Comparison of ENCODE assay signal across 7 cellular contexts in genomic region chr9:74777136-74777879, GRCh38.
DNase-seq lines count a peak whose midpoint lies in the region; ATAC-seq, FAIRE-seq and TF ChIP-seq lines count a peak whose summit lies in the region.

No MANE protein-coding gene starts in this region.

- H3K79me2 ChIP-seq in HepG2 (ENCODE audit: insufficient read depth, low read length), result no peaks in the 10 kb centered on the region

- TF ChIP-seq EP300 in HepG2 (IDR thresholded peaks at IDR 0.05; ENCODE audit: low read depth in 2 of 2, low read length in 2 of 2) (no peak), HepG2 (CRISPR knock-in tag; IDR thresholded peaks at IDR 0.05; ENCODE audit: borderline replicate concordance) (no peak)

- peak overlapping the region; percentile 74 for H2AFZ ChIP-seq in HepG2 (ENCODE audit: low read length)

- peak; percentile 71 for FAIRE-seq in HepG2 (lab: Jason Lieb, UNC)

- intact Hi-C loops in activated CD4-positive, alpha-beta T cell treated with anti-CD3 and anti-CD28 coated beads for 36 hours (cut with DNase I, micrococcal nuclease), result loop anchor here in 1 of 2 experiments (1.0 kb wide), 2 partner anchors 175 to 225 kb away; partner anchors contain the start of gene C9orf40
- intact Hi-C loops in HepG2 (cut with micrococcal nuclease; ENCODE audit: unreplicated experiment), result loop anchor here (2.0 kb wide), 1 partner anchor 175 kb away; the partner anchor contains the start of gene C9orf40

- TF ChIP-seq RAD21 in HepG2 (CRISPR knock-in tag; IDR thresholded peaks at IDR 0.05), result peak; percentile 43; the same call in 1 of the 2 replicates

- no peak overlapping the region for H3K27ac Mint-ChIP-seq in activated CD4-positive, alpha-beta T cell treated with anti-CD3 and anti-CD28 coated beads for 36 hours

- H3K4me2 ChIP-seq in HepG2 (ENCODE audit: low read depth, low read length), result peak overlapping the region; percentile 50

- TF ChIP-seq POLR2A in HepG2 (IDR thresholded peaks at IDR 0.05; ENCODE audit: insufficient read depth in 1 of 2, low read depth in 2 of 2, low read length in 2 of 2), result no peak

- in situ Hi-C loops in HepG2 (cut with HindIII; ENCODE audit: extremely low pct_ligation_motif_present, low pct_unique_long_range_greater_than_20kb), result loop anchor here (5.0 to 10.0 kb wide), 2 partner anchors 167 to 225 kb away; no protein-coding TSS in a partner anchor

- peak; percentile 57 for ATAC-seq in activated CD4-positive, alpha-beta T cell treated with anti-CD3 and anti-CD28 coated beads for 36 hours
- ATAC-seq in HepG2, result peak; percentile 84

- H3K27me3 ChIP-seq in H7 (ENCODE audit: control insufficient read depth, insufficient read depth, low read length), result no peaks in the 10 kb centered on the region
- H3K27me3 ChIP-seq in HepG2 (ENCODE audit: control insufficient read depth in 1 of 2, insufficient read depth in 2 of 2, low read length in 2 of 2), result no peaks in the 10 kb centered on the region

- no peaks in the 10 kb centered on the region for H3K36me3 Mint-ChIP-seq in activated CD4-positive, alpha-beta T cell treated with anti-CD3 and anti-CD28 coated beads for 36 hours (ENCODE audit: low read depth)

- H3K27ac ChIP-seq in HepG2 (ENCODE audit: extremely low read length, insufficient read depth, low read length), result peak overlapping the region; percentile 43

- CTCF ChIA-PET in activated CD4-positive, alpha-beta T cell treated with anti-CD3 and anti-CD28 coated beads for 36 hours (lab: Charles Lee), result interaction anchor here (0.6 to 10.1 kb wide), 21 partner anchors 10 to 309 kb away, joined by 3 to 160 read pairs (median 4); partner anchors contain the start of gene C9orf40
- CTCF ChIA-PET in HepG2 (lab: Yijun Ruan, JAX; ENCODE audit: low intra/inter-chr PET ratio, low total read pairs), result interaction anchor here (0.8 to 5.3 kb wide), 5 partner anchors 164 to 409 kb away, joined by 3 to 61 read pairs (median 4); no protein-coding TSS in a partner anchor

- H3K36me3 ChIP-seq in H7 (replicated peaks; ENCODE audit: control insufficient read depth, insufficient read depth, low read length) (no peaks in the 10 kb centered on the region), HepG2 (replicated peaks in 1 of 2; ENCODE audit: control insufficient read depth in 1 of 2, insufficient read depth in 2 of 2, low read length in 2 of 2) (no peaks in the 10 kb centered on the region)

- BruUV-seq in HepG2 (replicated peaks; lab: Mats Ljungman, UMichigan), result no TSS peak

- WGBS in HepG2 (ENCODE audit: low lambda C conversion rate), result 17% methylated on average over 8 of the region's 8 CpGs

- H3K9me3 Mint-ChIP-seq in activated CD4-positive, alpha-beta T cell treated with anti-CD3 and anti-CD28 coated beads for 36 hours (ENCODE audit: low read depth), result no peaks in the 10 kb centered on the region

- POLR2A ChIA-PET in activated CD4-positive, alpha-beta T cell treated with anti-CD3 and anti-CD28 coated beads for 36 hours (lab: Charles Lee), result no interaction called here
- POLR2A ChIA-PET in HepG2 (lab: Yijun Ruan, JAX), result interaction anchor here (1.2 to 1.9 kb wide), 3 partner anchors 225 to 310 kb away, joined by 6 to 14 read pairs (median 7); partner anchors contain the start of genes CARNMT1, NMRK1 and OSTF1

- H3K27me3 Mint-ChIP-seq in activated CD4-positive, alpha-beta T cell treated with anti-CD3 and anti-CD28 coated beads for 36 hours, result peaks cover 7% of the 10 kb centered on the region

- H4K20me1 ChIP-seq in HepG2 (ENCODE audit: insufficient read depth, low read length), result no peaks in the 10 kb centered on the region

- peaks cover 4% of the 10 kb centered on the region for H3K4me1 Mint-ChIP-seq in activated CD4-positive, alpha-beta T cell treated with anti-CD3 and anti-CD28 coated beads for 36 hours

- H3K4me3 Mint-ChIP-seq in activated CD4-positive, alpha-beta T cell treated with anti-CD3 and anti-CD28 coated beads for 36 hours, result no peak overlapping the region

- DNase-seq in GM12864 (ENCODE audit: low read depth), result peak; percentile 33
- peak; percentile 50 for DNase-seq in H7
- peak; percentile 16 for DNase-seq in NCI-H1092 treated with DMSO at 0.1 percent for 48 hours (lab: John Stamatoyannopoulos, UW)
- peak; percentile 85 for DNase-seq in activated CD4-positive, alpha-beta T cell treated with anti-CD3 and anti-CD28 coated beads for 36 hours
- DNase-seq in choroid plexus epithelial cell (ENCODE audit: low read depth), result peak; percentile 78
- peak; percentile 44 for DNase-seq in HepG2 (ENCODE audit: low spot score)
- DNase-seq in stimulated activated CD8-positive, alpha-beta memory T cell treated with anti-CD3 and anti-CD28 coated beads, Interleukin-12 subunit alpha, Interleukin-12 subunit beta, amount 100 ng/mL, for 4 hours (ENCODE audit: low read depth), result peak; percentile 14

- H3K9ac ChIP-seq in HepG2 (ENCODE audit: insufficient read depth, low read depth, low read length), result peak overlapping the region; percentile 12; the same call in 1 of the 2 replicates

- H3K4me1 ChIP-seq in HepG2 (ENCODE audit: insufficient read depth, low read length), result peaks cover 41% of the 10 kb centered on the region

- TF ChIP-seq CTCF in GM12864 (IDR thresholded peaks at IDR 0.05; ENCODE audit: low read depth, low read length, missing control alignments) (peak; percentile 66), choroid plexus epithelial cell (conservative IDR thresholded peaks at IDR 0.05; ENCODE audit: low read depth, low read length) (peak; percentile 82), HepG2 (CRISPR knock-in tag; IDR thresholded peaks at IDR 0.05) (peak; percentile 76)

- H3K9me3 ChIP-seq in HepG2 (ENCODE audit: low read length), result no peaks in the 10 kb centered on the region

- no peak overlapping the region for H3K4me3 ChIP-seq in GM12864 (ENCODE audit: low read depth, low read length)
- H3K4me3 ChIP-seq in H7 (ENCODE audit: insufficient read depth, low read depth, low read length), result no peak overlapping the region
- H3K4me3 ChIP-seq in choroid plexus epithelial cell (ENCODE audit: low read depth, low read length), result no peak overlapping the region
- H3K4me3 ChIP-seq in HepG2 (replicated peaks in 1 of 3; ENCODE audit: insufficient read depth in 1 of 3, low read depth in 2 of 3, low read length in 3 of 3), result peak overlapping the region in 1 of 3 experiments; percentile 32; a peak in 1 of 6 replicates

TF ChIP-seq in HepG2, 621 proteins besides CTCF, POLR2A, EP300 and RAD21 (continues in another document):
- TF ChIP-seq PATZ1 (CRISPR knock-in tag; IDR thresholded peaks at IDR 0.05) (0 out of 2 replicates have a peak, but pooled peaks have one; percentile 15), IRF2 (CRISPR knock-in tag; IDR thresholded peaks at IDR 0.05) (peak; percentile 12; the same call in 1 of the 2 replicates), STAG1 (CRISPR knock-in tag; IDR thresholded peaks at IDR 0.05) (peak; percentile 68), POGZ (CRISPR knock-in tag; IDR thresholded peaks at IDR 0.05) (peak; percentile 20; the same call in 1 of the 2 replicates), ZFX (CRISPR knock-in tag; IDR thresholded peaks at IDR 0.05; ENCODE audit: low read depth) (peak; percentile 57), LCORL (IDR thresholded peaks at IDR 0.05) (peak; percentile 45; the same call in 1 of the 2 replicates), LCORL (CRISPR knock-in tag; IDR thresholded peaks at IDR 0.05) (no peak), ZNF337 (CRISPR knock-in tag; IDR thresholded peaks at IDR 0.05; ENCODE audit: borderline replicate concordance, low read depth) (0 out of 2 replicates have a peak, but pooled peaks have one; percentile 39), AKAP8 (CRISPR knock-in tag; IDR thresholded peaks at IDR 0.05) (no peak), ZNF124 (CRISPR knock-in tag; IDR thresholded peaks at IDR 0.05) (no peak), EHMT2 (IDR thresholded peaks at IDR 0.05; ENCODE audit: borderline replicate concordance, low read depth, low read length) (peak; percentile 69; the same call in 1 of the 2 replicates), KLF12 (CRISPR knock-in tag; IDR thresholded peaks at IDR 0.05; ENCODE audit: borderline replicate concordance) (no peak), BCL6 (CRISPR knock-in tag; IDR thresholded peaks at IDR 0.05) (0 out of 2 replicates have a peak, but pooled peaks have one; percentile 19)
- TF ChIP-seq, protein P1, sequence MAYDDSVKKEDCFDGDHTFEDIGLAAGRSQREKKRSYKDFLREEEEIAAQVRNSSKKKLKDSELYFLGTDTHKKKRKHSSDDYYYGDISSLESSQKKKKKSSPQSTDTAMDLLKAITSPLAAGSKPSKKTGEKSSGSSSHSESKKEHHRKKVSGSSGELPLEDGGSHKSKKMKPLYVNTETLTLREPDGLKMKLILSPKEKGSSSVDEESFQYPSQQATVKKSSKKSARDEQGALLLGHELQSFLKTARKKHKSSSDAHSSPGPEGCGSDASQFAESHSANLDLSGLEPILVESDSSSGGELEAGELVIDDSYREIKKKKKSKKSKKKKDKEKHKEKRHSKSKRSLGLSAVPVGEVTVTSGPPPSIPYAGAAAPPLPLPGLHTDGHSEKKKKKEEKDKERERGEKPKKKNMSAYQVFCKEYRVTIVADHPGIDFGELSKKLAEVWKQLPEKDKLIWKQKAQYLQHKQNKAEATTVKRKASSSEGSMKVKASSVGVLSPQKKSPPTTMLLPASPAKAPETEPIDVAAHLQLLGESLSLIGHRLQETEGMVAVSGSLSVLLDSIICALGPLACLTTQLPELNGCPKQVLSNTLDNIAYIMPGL (CRISPR knock-in tag; IDR thresholded peaks at IDR 0.05; ENCODE audit: borderline replicate concordance in 1 of 2, low read depth in 1 of 2), result peak in 1 of 2 experiments; percentile 49; a peak in 1 of 4 replicates

Comparison
In these comparisons a context has a peak if more than half of its experiments do, and no peak if none do; other contexts are left out.
1. DNase-seq: peak in every context shown above with its lines; median percentile 85 in activated CD4-positive, alpha-beta T cell treated with anti-CD3 and anti-CD28 coated beads for 36 hours; 78 in choroid plexus epithelial cell; 50 in H7; 44 in HepG2; 33 in GM12864; 16 in NCI-H1092 treated with DMSO at 0.1 percent for 48 hours; 14 in stimulated activated CD8-positive, alpha-beta memory T cell treated with anti-CD3 and anti-CD28 coated beads, Interleukin-12 subunit alpha, Interleukin-12 subunit beta, amount 100 ng/mL, for 4 hours.